Comparison of ENCODE assay signal across 1 cellular context in genomic region chr4:6575503-6576240, GRCh38.
A peak's percentile ranks its signal among the peaks of the same experiment; 100 is the strongest.
TF ChIP-seq lines count a peak whose summit lies in the region.

No MANE protein-coding gene starts in this region.

TF ChIP-seq in H1, 55 proteins besides CTCF, POLR2A, EP300 and RAD21:
- TF ChIP-seq SAP30 (IDR thresholded peaks at IDR 0.05; ENCODE audit: insufficient read depth, insufficient replicate concordance, low read length) = peak; percentile 30
- no peak for TF ChIP-seq CEBPB (IDR thresholded peaks at IDR 0.05; ENCODE audit: low read depth, low read length)
TF ChIP-seq in H1: peak in this region for 1.
